ENCODE assay signal across 9 cellular contexts in genomic region chr22:46538816-46539163, GRCh38. TPM values are rescaled to one million over a fixed set of nuclear protein-coding genes. Genes with fewer than 3 reads are reported as not detected.
DNase-seq lines count a peak whose midpoint lies in the region; ATAC-seq lines count a peak whose summit lies in the region.
"Had no signal": no experiment of that assay in that cellular context is flagged by ENCODE, and none has a peak within 500 bp of the region (broad histone marks: within the 10 kb centered on the region; RNA-seq: fewer than 3 reads in every experiment).

No MANE protein-coding gene starts in this region.

- no peaks in the 10 kb centered on the region for H3K36me3 Mint-ChIP-seq in naive thymus-derived CD4-positive, alpha-beta T cell

- no peaks in the 10 kb centered on the region for H3K9me3 Mint-ChIP-seq in naive thymus-derived CD4-positive, alpha-beta T cell

- no peak overlapping the region for H3K27ac ChIP-seq in BLaER1
- no peak overlapping the region for H3K27ac ChIP-seq in naive thymus-derived CD4-positive, alpha-beta T cell (ENCODE audit: low read depth, low read length)
- H3K27ac ChIP-seq: parathyroid adenoma had no signal

- peaks cover 15 to 39% (median 27%) of the 10 kb centered on the region in 5 donors for H3K27me3 Mint-ChIP-seq in naive thymus-derived CD4-positive, alpha-beta T cell

- peaks cover 0 to 12% (median 6%) of the 10 kb centered on the region in 7 donors for H3K4me1 Mint-ChIP-seq in naive thymus-derived CD4-positive, alpha-beta T cell

- H3K9ac ChIP-seq in BLaER1 = no peak overlapping the region
- H3K9ac ChIP-seq: parathyroid adenoma had no signal

- H3K4me1 ChIP-seq in BLaER1 = peaks cover 62% of the 10 kb centered on the region
- H3K4me1 ChIP-seq in naive thymus-derived CD4-positive, alpha-beta T cell (ENCODE audit: control insufficient read depth in 2 of 2, insufficient read depth in 2 of 2, low read length in 2 of 2) = peaks cover 8% of the 10 kb centered on the region in 2 donors
- H3K4me1 ChIP-seq: parathyroid adenoma had no signal

- peak overlapping the region; percentile 75 for H3K4me3 ChIP-seq in BLaER1
- no peak overlapping the region for H3K4me3 ChIP-seq in naive thymus-derived CD4-positive, alpha-beta T cell (ENCODE audit: low read length)

- ATAC-seq in naive thymus-derived CD4-positive, alpha-beta T cell = no peak
- ATAC-seq in GM18858 (IDR thresholded peaks at IDR 0.05; ENCODE audit: unreplicated experiment) (no peak), GM21528 (IDR thresholded peaks at IDR 0.05; ENCODE audit: low FRiP score, unreplicated experiment) (no peak)

- peaks cover 56% of the 10 kb centered on the region for H3K27me3 ChIP-seq in BLaER1
- H3K27me3 ChIP-seq in naive thymus-derived CD4-positive, alpha-beta T cell (ENCODE audit: control insufficient read depth in 2 of 2, insufficient read depth in 2 of 2, low read length in 2 of 2) = no peaks in the 10 kb centered on the region

- peaks cover 25% of the 10 kb centered on the region for H3K9me3 ChIP-seq in BLaER1
- H3K9me3 ChIP-seq in naive thymus-derived CD4-positive, alpha-beta T cell (ENCODE audit: control insufficient read depth in 2 of 3, low read length in 3 of 3) = no peaks in the 10 kb centered on the region

- peaks cover 21% of the 10 kb centered on the region for H3K36me3 ChIP-seq in BLaER1
- H3K36me3 ChIP-seq in naive thymus-derived CD4-positive, alpha-beta T cell (ENCODE audit: control insufficient read depth in 2 of 3, insufficient read depth in 3 of 3, low read length in 3 of 3) = no peaks in the 10 kb centered on the region

- CTCF ChIA-PET in naive thymus-derived CD4-positive, alpha-beta T cell (lab: Charles Lee) = interaction anchor here (1.4 kb wide), 1 partner anchor 171 kb away, joined by 4 read pairs; no protein-coding TSS in a partner anchor

- intact Hi-C loops in naive thymus-derived CD4-positive, alpha-beta T cell (cut with micrococcal nuclease) = no loop called here

- H3K4me3 Mint-ChIP-seq in naive thymus-derived CD4-positive, alpha-beta T cell = peak overlapping the region in 8 of 10 donors; percentile 36 to 80 (median 56)

- peaks cover 20% of the 10 kb centered on the region for H4K20me1 ChIP-seq in BLaER1

- no peak overlapping the region for H3K27ac Mint-ChIP-seq in naive thymus-derived CD4-positive, alpha-beta T cell

- DNase-seq in M059J (ENCODE audit: low read depth) = peak; percentile 64
- DNase-seq in ecto neural progenitor cell (ENCODE audit: low spot score) = peak; percentile 49
- DNase-seq in naive thymus-derived CD4-positive, alpha-beta T cell = no peak
- no peak for DNase-seq in NCI-H1092 (lab: John Stamatoyannopoulos, UW)
- DNase-seq in DMS153 (lab: John Stamatoyannopoulos, UW) = no peak

- POLR2A ChIA-PET in naive thymus-derived CD4-positive, alpha-beta T cell (lab: Charles Lee) = no interaction called here

- peak overlapping the region; percentile 96 for H3K4me2 ChIP-seq in BLaER1

RNA-seq across cellular contexts. Expression of gene CELSR1, which starts 1.4 kb away (rescaled TPM):
- 4.3 and 11.8 TPM in 2 replicates for total RNA-seq in M059J (2014; rRNA removed; shearing (Covaris generic))
- total RNA-seq in naive thymus-derived CD4-positive, alpha-beta T cell = 1 to 10 TPM in 2 of 5 experiments, under 1 TPM in 3; 0.36 to 4.7 (median 0.97) TPM
- polyA plus RNA-seq in naive thymus-derived CD4-positive, alpha-beta T cell = 1 to 10 TPM in 1 of 2 donors, under 1 TPM in 1; 0.45 to 1.1 TPM

Comparison
In these comparisons a context has a peak if more than half of its experiments do, and no peak if none do; other contexts are left out.
1. DNase-seq: peak in M059J (single experiment) and ecto neural progenitor cell (single experiment); none in naive thymus-derived CD4-positive, alpha-beta T cell (0 of 9), NCI-H1092 (single experiment) and DMS153 (single experiment).